In genomic region chr20:3889489-3890409, GRCh38 we compare ENCODE assay signal across 8 cellular contexts. TPM values are rescaled to one million over a fixed set of nuclear protein-coding genes. Genes with fewer than 3 reads are reported as not detected.
A peak's percentile ranks its signal among the peaks of the same experiment; 100 is the strongest.
DNase-seq lines count a peak whose midpoint lies in the region; ATAC-seq and TF ChIP-seq lines count a peak whose summit lies in the region.

No MANE protein-coding gene starts in this region.

- intact Hi-C loops in right cardiac atrium (cut with DNase I) = loop anchor here in 3 of 4 donors (5.0 to 10.0 kb wide), 3 partner anchors 125 to 195 kb away; partner anchors contain the start of gene RNF24 (in 2 of the 3)
- intact Hi-C loops in sigmoid colon (cut with DNase I) = loop anchor here (2.0 to 5.0 kb wide), 4 partner anchors 45 to 1017 kb away; partner anchors contain the start of genes PTPRA and RNF24

- H3K4me3 ChIP-seq in right cardiac atrium (ENCODE audit: low read length) = peak overlapping the region; percentile 75
- peak overlapping the region; percentile 83 to 97 (median 89) for H3K4me3 ChIP-seq in sigmoid colon

- H3K36me3 Mint-ChIP-seq in activated naive CD8-positive, alpha-beta T cell treated with anti-CD3 and anti-CD28 coated beads for 36 hours = peaks cover 51% of the 10 kb centered on the region

- no peak for TF ChIP-seq POLR2A in sigmoid colon (IDR thresholded peaks at IDR 0.05)

- H3K4me1 Mint-ChIP-seq in activated naive CD8-positive, alpha-beta T cell treated with anti-CD3 and anti-CD28 coated beads for 36 hours = peaks cover 39% of the 10 kb centered on the region

- H3K9me3 ChIP-seq in right cardiac atrium (ENCODE audit: control insufficient read depth, low read length) (no peaks in the 10 kb centered on the region), sigmoid colon (no peaks in the 10 kb centered on the region)

- H3K4me1 ChIP-seq in right cardiac atrium (ENCODE audit: control insufficient read depth, insufficient read depth, low read length) = peaks cover 2% of the 10 kb centered on the region
- peaks cover 0 to 57% (median 43%) of the 10 kb centered on the region in 4 donors for H3K4me1 ChIP-seq in sigmoid colon

- ATAC-seq in HG02798 (IDR thresholded peaks at IDR 0.05; ENCODE audit: poor library complexity, unreplicated experiment) = peak; percentile 11
- peak; percentile 2 to 8 for ATAC-seq in right cardiac atrium

- WGBS in right cardiac atrium = under 1% methylated on average over 68 of the region's 68 CpGs
- WGBS in sigmoid colon, 2 donors = 0% methylated on average over 68 of the region's 68 CpGs

- H3K27me3 ChIP-seq in right cardiac atrium (ENCODE audit: control insufficient read depth, insufficient read depth) = no peaks in the 10 kb centered on the region
- H3K27me3 ChIP-seq in sigmoid colon = no peaks in the 10 kb centered on the region

- no peak for TF ChIP-seq CTCF in sigmoid colon (IDR thresholded peaks at IDR 0.05)

- TF ChIP-seq EP300 in sigmoid colon (IDR thresholded peaks at IDR 0.05) = no peak

- peak overlapping the region; percentile 99 for H3K4me3 Mint-ChIP-seq in activated naive CD8-positive, alpha-beta T cell treated with anti-CD3 and anti-CD28 coated beads for 36 hours

- DNase-seq in NCI-H345 (lab: John Stamatoyannopoulos, UW) (peak; percentile 44), NCI-H345 treated with DMSO at 0.1 percent for 48 hours (lab: John Stamatoyannopoulos, UW; ENCODE audit: unreplicated experiment) (no peak), OCI-M1 (lab: John Stamatoyannopoulos, UW) (peak; percentile 67), right cardiac atrium (peak; percentile 47 to 79 (median 73)), sigmoid colon (peak; percentile 80), cerebellar nuclear complex (lab: John Stamatoyannopoulos, UW) (no peak)
- DNase-seq in activated naive CD8-positive, alpha-beta T cell treated with anti-CD3 and anti-CD28 coated beads for 36 hours = peak; percentile 65

- no peaks in the 10 kb centered on the region for H3K36me3 ChIP-seq in sigmoid colon

- peak overlapping the region; percentile 98 for H3K27ac Mint-ChIP-seq in activated naive CD8-positive, alpha-beta T cell treated with anti-CD3 and anti-CD28 coated beads for 36 hours

- no peaks in the 10 kb centered on the region for H3K9me3 Mint-ChIP-seq in activated naive CD8-positive, alpha-beta T cell treated with anti-CD3 and anti-CD28 coated beads for 36 hours

- H3K27ac ChIP-seq in right cardiac atrium (ENCODE audit: low read length) = peak overlapping the region; percentile 90
- peak overlapping the region; percentile 95 to 98 (median 96) for H3K27ac ChIP-seq in sigmoid colon

- no peaks in the 10 kb centered on the region for H3K27me3 Mint-ChIP-seq in activated naive CD8-positive, alpha-beta T cell treated with anti-CD3 and anti-CD28 coated beads for 36 hours

RNA-seq across cellular contexts. Expression of gene PANK2, which starts 0.6 kb away (rescaled TPM):
- total RNA-seq in activated naive CD8-positive, alpha-beta T cell treated with anti-CD3 and anti-CD28 coated beads for 36 hours = 10 to 100 TPM; 50.0 to 50.7 TPM
- total RNA-seq in right cardiac atrium (10 to 100 TPM; 22.1 to 24.4 (median 23.2) TPM), sigmoid colon (10 to 100 TPM; 35.1 to 43.2 (median 39.0) TPM)
- polyA plus RNA-seq in right cardiac atrium (16.2 TPM), sigmoid colon (10 to 100 TPM; 16.2 to 26.1 (median 20.3) TPM)

RNA-seq across cellular contexts. Expression of gene MAVS, which starts 43.1 kb away (rescaled TPM):
- 10 to 100 TPM; 21.2 to 21.6 TPM for total RNA-seq in activated naive CD8-positive, alpha-beta T cell treated with anti-CD3 and anti-CD28 coated beads for 36 hours
- total RNA-seq in right cardiac atrium (10 to 100 TPM; 28.5 to 32.6 (median 30.1) TPM), sigmoid colon (10 to 100 TPM; 15.7 to 29.4 (median 19.7) TPM)
- polyA plus RNA-seq in right cardiac atrium (30.0 TPM), sigmoid colon (10 to 100 TPM in 2 of 3 donors, 1 to 10 TPM in 1; 9.6 to 55.2 (median 18.0) TPM)

Comparison
In these comparisons a context has a peak if more than half of its experiments do, and no peak if none do; other contexts are left out.
1. DNase-seq: peak in NCI-H345 (single experiment), OCI-M1 (single experiment), activated naive CD8-positive, alpha-beta T cell treated with anti-CD3 and anti-CD28 coated beads for 36 hours (single experiment), right cardiac atrium (3 of 3) and sigmoid colon (single experiment); none in NCI-H345 treated with DMSO at 0.1 percent for 48 hours (single experiment) and cerebellar nuclear complex (0 of 2).